Comparison of ENCODE assay signal across 24 cellular contexts in genomic region chr4:19408488-19408887, GRCh38.
"Had no signal": no experiment of that assay in that cellular context is flagged by ENCODE, and none has a peak within 500 bp of the region (broad histone marks: within the 10 kb centered on the region; RNA-seq: fewer than 3 reads in every experiment).

No MANE protein-coding gene starts in this region.

- DNase-seq: stimulated activated CD4-positive, alpha-beta T cell treated with anti-CD3 and anti-CD28 coated beads, Interleukin-2, amount 100 ng/mL, for 48 hours; stimulated activated CD4-positive, alpha-beta T cell treated with anti-CD3 and anti-CD28 coated beads, Interleukin-4, amount 100 ng/mL, for 1 hour; stimulated activated CD4-positive, alpha-beta T cell treated with anti-CD3 and anti-CD28 coated beads, Interleukin-4, amount 100 ng/mL, for 24 hours; stimulated activated CD4-positive, alpha-beta T cell treated with anti-CD3 and anti-CD28 coated beads, Interleukin-4, amount 100 ng/mL, for 4 hours; stimulated activated CD8-positive, alpha-beta memory T cell treated with anti-CD3 and anti-CD28 coated beads, Interleukin-4, amount 100 ng/mL, for 48 hours; stimulated activated naive B cell treated with anti-CD40 and anti-IgM and Interleukin-4, amounts not matched to agents 10 μg/mL and 1 μg/mL and 100 μg/mL, for 72 hours; stimulated activated naive CD4-positive, alpha-beta T cell; stimulated activated naive CD4-positive, alpha-beta T cell treated with Interleukin-2 at 50 U/mL for 16 hours; stimulated activated naive CD8-positive, alpha-beta T cell treated with anti-CD3 and anti-CD28 coated beads, Interleukin-15, amount 100 ng/mL, for 72 hours; stimulated activated naive CD8-positive, alpha-beta T cell treated with anti-CD3 and anti-CD28 coated beads, Interleukin-15, Interleukin-2, amounts not matched to agents 100 U/mL and 50 U/mL, for 24 hours; stomach; substantia nigra; testis; thyroid gland; tibial artery; transverse colon; trophoblast cell; upper lobe of left lung; upper lobe of right lung; uterus had no signal

- H3K4me3 ChIP-seq: stomach, suprapubic skin, testis, thoracic aorta, thyroid gland, tibial artery, tibial nerve, transverse colon, upper lobe of left lung, upper lobe of right lung, uterus, vagina had no signal

- H3K36me3 ChIP-seq: stomach, suprapubic skin, thoracic aorta, thyroid gland, tibial artery, tibial nerve, transverse colon, upper lobe of left lung, upper lobe of right lung, uterus, vagina had no signal

- H3K27ac ChIP-seq: stomach, suprapubic skin, testis, thoracic aorta, thyroid gland, tibial artery, tibial nerve, transverse colon, upper lobe of left lung, upper lobe of right lung, uterus, vagina had no signal

- H3K27me3 ChIP-seq: stomach, suprapubic skin, testis, thyroid gland, tibial artery, tibial nerve, transverse colon, upper lobe of left lung, upper lobe of right lung, uterus, vagina had no signal

- H3K9me3 ChIP-seq: stomach, suprapubic skin, testis, thoracic aorta, thyroid gland, tibial artery, tibial nerve, transverse colon, upper lobe of left lung, upper lobe of right lung, uterus, vagina had no signal
